ENCODE assay signal across 8 cellular contexts in the genomic region with DNA sequence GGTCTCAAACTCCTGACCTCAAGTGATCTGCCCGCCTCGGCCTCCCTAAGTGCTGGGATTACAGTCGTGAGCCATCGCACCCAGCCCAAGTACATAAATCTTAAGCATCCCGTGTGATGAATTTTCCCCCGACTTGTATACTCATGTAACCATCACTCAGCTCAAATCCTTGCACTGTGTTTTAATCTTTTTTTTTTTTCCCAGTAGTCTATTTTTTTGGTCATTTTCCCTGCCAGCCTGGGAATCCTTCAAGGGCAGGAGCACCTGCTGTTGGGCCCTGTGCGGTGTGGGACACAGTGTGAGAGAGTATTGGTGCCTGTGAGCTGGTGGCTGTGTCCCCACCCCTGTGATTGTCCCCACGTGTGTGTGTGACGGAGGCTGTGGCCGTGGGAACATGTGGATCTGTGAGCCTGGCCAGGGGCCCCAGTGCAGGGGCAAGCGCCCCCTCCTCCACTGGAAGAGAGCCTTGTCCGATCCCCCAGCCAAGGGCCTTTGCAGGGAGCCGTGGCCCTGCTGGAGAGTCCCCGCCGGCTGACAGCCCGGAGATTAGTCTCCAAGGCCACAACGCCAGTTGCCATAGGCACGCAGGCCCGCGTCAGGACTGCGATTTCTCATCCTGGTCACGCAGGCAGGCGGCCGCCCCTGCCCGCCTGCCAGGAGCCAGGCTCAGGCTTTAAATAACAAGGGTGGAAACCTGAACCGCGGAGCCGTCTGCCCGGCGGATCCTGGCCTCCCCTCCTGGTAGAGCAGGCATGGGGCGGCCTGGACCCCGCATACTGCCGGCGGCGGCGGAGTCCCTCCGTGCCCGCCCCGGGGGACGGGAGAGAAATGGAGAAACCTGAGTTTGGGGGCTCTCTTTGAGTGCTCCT. TPM values are rescaled to one million over a fixed set of nuclear protein-coding genes. Genes with fewer than 3 reads are reported as not detected.
DNase-seq lines count a peak whose midpoint lies in the region; ATAC-seq and TF ChIP-seq lines count a peak whose summit lies in the region.

No MANE protein-coding gene starts in this region.

- TF ChIP-seq CTCF in endothelial cell (IDR thresholded peaks at IDR 0.05; ENCODE audit: unreplicated experiment) (no peak), thoracic aorta (IDR thresholded peaks at IDR 0.05) (no peak)

- no peaks in the 10 kb centered on the region for H3K9me3 ChIP-seq in thoracic aorta

- H3K27me3 ChIP-seq in thoracic aorta (replicated peaks; ENCODE audit: insufficient read depth), result no peaks in the 10 kb centered on the region

- H3K4me1 Mint-ChIP-seq in endothelial cell (ENCODE audit: unreplicated experiment), result peaks cover 22% of the 10 kb centered on the region

- H3K27ac Mint-ChIP-seq in endothelial cell (ENCODE audit: unreplicated experiment), result no peak overlapping the region

- H3K27ac ChIP-seq in thoracic aorta, result peak overlapping the region; percentile 83 to 96

- H3K9me3 Mint-ChIP-seq in endothelial cell (ENCODE audit: unreplicated experiment), result no peaks in the 10 kb centered on the region

- H3K36me3 Mint-ChIP-seq in endothelial cell (ENCODE audit: low read depth, unreplicated experiment), result no peaks in the 10 kb centered on the region

- no peaks in the 10 kb centered on the region for H3K36me3 ChIP-seq in thoracic aorta

- ATAC-seq in thoracic aorta (ENCODE audit: insufficient number of reproducible peaks, low FRiP score, low read depth), result peak; percentile 12
- no peak for ATAC-seq in GM19395 (IDR thresholded peaks at IDR 0.05; ENCODE audit: unreplicated experiment)

- no peak overlapping the region for H3K4me3 Mint-ChIP-seq in endothelial cell (ENCODE audit: unreplicated experiment)

- H3K27me3 Mint-ChIP-seq in endothelial cell (ENCODE audit: unreplicated experiment), result no peaks in the 10 kb centered on the region

- H3K4me3 ChIP-seq in thoracic aorta, result peak overlapping the region; percentile 74

- DNase-seq in DMS79 treated with DMSO at 0.1 percent for 48 hours (lab: John Stamatoyannopoulos, UW) (peak; percentile 37), NCI-H69 (lab: John Stamatoyannopoulos, UW) (peak; percentile 96), endothelial cell (ENCODE audit: low spot score) (peak; percentile 44), lung microvascular endothelial cell (ENCODE audit: low read depth in 2 of 2) (peak; percentile 86 to 90), thoracic aorta (ENCODE audit: low spot score) (peak; percentile 52)
- no peak for DNase-seq in activated effector memory CD4-positive, alpha-beta T cell treated with Interleukin-2 at 50 U/mL for 16 hours
- no peak for DNase-seq in stimulated activated CD8-positive, alpha-beta memory T cell treated with anti-CD3 and anti-CD28 coated beads, Interleukin-4, amount 100 ng/mL, for 48 hours

- H3K4me1 ChIP-seq in thoracic aorta (ENCODE audit: control insufficient read depth in 1 of 2, low read depth in 2 of 2), result peaks cover 40 to 64% of the 10 kb centered on the region in 2 donors

RNA-seq across cellular contexts. Expression of a gene that starts 26.5 kb away (rescaled TPM):
- total RNA-seq in endothelial cell (ENCODE audit: unreplicated experiment) (32.6 TPM), lung microvascular endothelial cell (4.6 and 5.2 TPM in 2 replicates), thoracic aorta (10 to 100 TPM in 1 of 2 donors, 1 to 10 TPM in 1; 7.0 to 14.4 TPM)

Comparison
In these comparisons a context has a peak if more than half of its experiments do, and no peak if none do; other contexts are left out.
1. DNase-seq: peak in DMS79 treated with DMSO at 0.1 percent for 48 hours (single experiment), NCI-H69 (single experiment), endothelial cell (single experiment), lung microvascular endothelial cell (2 of 2) and thoracic aorta (single experiment); none in activated effector memory CD4-positive, alpha-beta T cell treated with Interleukin-2 at 50 U/mL for 16 hours (single experiment) and stimulated activated CD8-positive, alpha-beta memory T cell treated with anti-CD3 and anti-CD28 coated beads, Interleukin-4, amount 100 ng/mL, for 48 hours (single experiment).